Comparison of ENCODE assay signal across 10 cellular contexts in genomic region chr13:80037505-80037888, GRCh38.
A peak's percentile ranks its signal among the peaks of the same experiment; 100 is the strongest.
DNase-seq lines count a peak whose midpoint lies in the region; ATAC-seq and TF ChIP-seq lines count a peak whose summit lies in the region.
"Had no signal": no experiment of that assay in that cellular context is flagged by ENCODE, and none has a peak within 500 bp of the region (broad histone marks: within the 10 kb centered on the region; RNA-seq: fewer than 3 reads in every experiment).

No MANE protein-coding gene starts in this region.

- H3K27ac ChIP-seq in RWPE2 (ENCODE audit: poor library complexity, severe bottlenecking) = peak overlapping the region; percentile 63
- H3K27ac ChIP-seq: WERI-Rb-1 had no signal

- in situ Hi-C loops in HAP-1 (cut with MboI; ENCODE audit: low sequenced_read_pairs) = no loop called here

- intact Hi-C loops in activated T-helper 2 cell treated with anti-CD3 and anti-CD28 coated beads, Interferon-gamma antibody, Interleukin-2, Interleukin-4, amounts not matched to agents 10 μg/mL and 5 μg/mL and 100 μg/mL, durations not matched to agents 14 hours and 24 hours and 36 hours (cut with micrococcal nuclease) = no loop called here

- peak; percentile 77 for ATAC-seq in HG02588 (IDR thresholded peaks at IDR 0.05; ENCODE audit: unreplicated experiment)
- peak; percentile 88 for ATAC-seq in RWPE2 (ENCODE audit: low read depth)
- ATAC-seq in GM18873 (IDR thresholded peaks at IDR 0.05; ENCODE audit: low FRiP score, unreplicated experiment) = no peak

- H3K9me3 ChIP-seq in RWPE2 (ENCODE audit: severe bottlenecking) (no peaks in the 10 kb centered on the region), HAP-1 (no peaks in the 10 kb centered on the region)

- H3K36me3 ChIP-seq in RWPE2 (ENCODE audit: low read depth) (no peaks in the 10 kb centered on the region), HAP-1 (replicated peaks) (no peaks in the 10 kb centered on the region)
- H3K36me3 ChIP-seq: WERI-Rb-1 had no signal

- no peak overlapping the region for H3K4me3 ChIP-seq in RWPE2 (ENCODE audit: severe bottlenecking)
- H3K4me3 ChIP-seq in HAP-1 = no peak overlapping the region

- no peak for TF ChIP-seq CTCF in RWPE2 (IDR thresholded peaks at IDR 0.05; ENCODE audit: poor library complexity, severe bottlenecking)

- peaks cover 30% of the 10 kb centered on the region for H3K4me1 ChIP-seq in RWPE2 (ENCODE audit: insufficient read depth, poor library complexity, severe bottlenecking)
- no peaks in the 10 kb centered on the region for H3K4me1 ChIP-seq in HAP-1

- H3K27me3 ChIP-seq in RWPE2 (ENCODE audit: insufficient read depth, poor library complexity, severe bottlenecking) (no peaks in the 10 kb centered on the region), HAP-1 (ENCODE audit: low read depth) (no peaks in the 10 kb centered on the region)

- no peaks in the 10 kb centered on the region for H3K36me3 Mint-ChIP-seq in activated T-helper 2 cell treated with anti-CD3 and anti-CD28 coated beads, Interferon-gamma antibody, Interleukin-2, Interleukin-4, amounts not matched to agents 10 μg/mL and 5 μg/mL and 100 μg/mL, durations not matched to agents 14 hours and 24 hours and 36 hours (ENCODE audit: low read depth)

- no peaks in the 10 kb centered on the region for H3K27me3 Mint-ChIP-seq in activated T-helper 2 cell treated with anti-CD3 and anti-CD28 coated beads, Interferon-gamma antibody, Interleukin-2, Interleukin-4, amounts not matched to agents 10 μg/mL and 5 μg/mL and 100 μg/mL, durations not matched to agents 14 hours and 24 hours and 36 hours (ENCODE audit: low read depth)

- no peaks in the 10 kb centered on the region for H3K4me1 Mint-ChIP-seq in activated T-helper 2 cell treated with anti-CD3 and anti-CD28 coated beads, Interferon-gamma antibody, Interleukin-2, Interleukin-4, amounts not matched to agents 10 μg/mL and 5 μg/mL and 100 μg/mL, durations not matched to agents 14 hours and 24 hours and 36 hours (ENCODE audit: low read depth)

- peak; percentile 92 for DNase-seq in EH (ENCODE audit: low read depth)
- peak; percentile 42 for DNase-seq in RWPE2 (ENCODE audit: low spot score)
- peak; percentile 92 for DNase-seq in kidney tubule cell (ENCODE audit: low spot score)
- DNase-seq in activated T-helper 2 cell treated with anti-CD3 and anti-CD28 coated beads, Interferon-gamma antibody, Interleukin-2, Interleukin-4, amounts not matched to agents 10 μg/mL and 5 μg/mL and 100 μg/mL, durations not matched to agents 14 hours and 24 hours and 36 hours (ENCODE audit: low spot score) = no peak
- DNase-seq in cortex of kidney (lab: John Stamatoyannopoulos, UW) = no peak
- DNase-seq in HAP-1 (ENCODE audit: low spot score in 2 of 2) = no peak
- DNase-seq: retina, WERI-Rb-1 had no signal

- H3K4me3 Mint-ChIP-seq in activated T-helper 2 cell treated with anti-CD3 and anti-CD28 coated beads, Interferon-gamma antibody, Interleukin-2, Interleukin-4, amounts not matched to agents 10 μg/mL and 5 μg/mL and 100 μg/mL, durations not matched to agents 14 hours and 24 hours and 36 hours (ENCODE audit: low read depth) = no peak overlapping the region

- no peaks in the 10 kb centered on the region for H3K9me3 Mint-ChIP-seq in activated T-helper 2 cell treated with anti-CD3 and anti-CD28 coated beads, Interferon-gamma antibody, Interleukin-2, Interleukin-4, amounts not matched to agents 10 μg/mL and 5 μg/mL and 100 μg/mL, durations not matched to agents 14 hours and 24 hours and 36 hours

- no peak overlapping the region for H3K27ac Mint-ChIP-seq in activated T-helper 2 cell treated with anti-CD3 and anti-CD28 coated beads, Interferon-gamma antibody, Interleukin-2, Interleukin-4, amounts not matched to agents 10 μg/mL and 5 μg/mL and 100 μg/mL, durations not matched to agents 14 hours and 24 hours and 36 hours

Comparison
In these comparisons a context has a peak if more than half of its experiments do, and no peak if none do; other contexts are left out.
1. DNase-seq: peak in EH (single experiment), RWPE2 (single experiment) and kidney tubule cell (single experiment); none in activated T-helper 2 cell treated with anti-CD3 and anti-CD28 coated beads, Interferon-gamma antibody, Interleukin-2, Interleukin-4, amounts not matched to agents 10 μg/mL and 5 μg/mL and 100 μg/mL, durations not matched to agents 14 hours and 24 hours and 36 hours (single experiment), cortex of kidney (single experiment) and HAP-1 (0 of 2).